10 cellular contexts compared by ENCODE assay signal in genomic region chr9:129197978-129198736, GRCh38. TPM values are rescaled to one million over a fixed set of nuclear protein-coding genes. Genes with fewer than 3 reads are reported as not detected.
A peak's percentile ranks its signal among the peaks of the same experiment; 100 is the strongest.
DNase-seq lines count a peak whose midpoint lies in the region; ATAC-seq and TF ChIP-seq lines count a peak whose summit lies in the region.
"Had no signal": no experiment of that assay in that cellular context is flagged by ENCODE, and none has a peak within 500 bp of the region (broad histone marks: within the 10 kb centered on the region; RNA-seq: fewer than 3 reads in every experiment).

No MANE protein-coding gene starts in this region.

- no peaks in the 10 kb centered on the region for H3K36me3 Mint-ChIP-seq in activated CD4-positive, alpha-beta T cell treated with anti-CD3 and anti-CD28 coated beads for 36 hours (ENCODE audit: low read depth)

- H3K9me3 ChIP-seq in HUES6 (ENCODE audit: control insufficient read depth, insufficient read depth, low read depth, low read length) (no peaks in the 10 kb centered on the region), colonic mucosa (no peaks in the 10 kb centered on the region), left lung (no peaks in the 10 kb centered on the region), stomach smooth muscle (ENCODE audit: control insufficient read depth in 2 of 2, low read length in 2 of 2) (peaks cover 0 to 4% of the 10 kb centered on the region in 2 donors)

- H3K4me1 ChIP-seq in HUES6 (ENCODE audit: control insufficient read depth, insufficient read depth, low read length) (peaks cover 7% of the 10 kb centered on the region; the same call in 1 of the 2 replicates), colonic mucosa (no peaks in the 10 kb centered on the region), left lung (peaks cover 0 to 8% of the 10 kb centered on the region in 2 donors), stomach smooth muscle (ENCODE audit: control insufficient read depth, insufficient read depth, low read length) (peaks cover 10% of the 10 kb centered on the region)
- H3K4me1 ChIP-seq: parathyroid adenoma had no signal

- ATAC-seq in left lung (peak; percentile 23), HG02571 (IDR thresholded peaks at IDR 0.05; ENCODE audit: unreplicated experiment) (no peak)
- ATAC-seq in activated CD4-positive, alpha-beta T cell treated with anti-CD3 and anti-CD28 coated beads for 36 hours = no peak

- POLR2A ChIA-PET in activated CD4-positive, alpha-beta T cell treated with anti-CD3 and anti-CD28 coated beads for 36 hours (lab: Charles Lee) = no interaction called here

- CTCF ChIA-PET in activated CD4-positive, alpha-beta T cell treated with anti-CD3 and anti-CD28 coated beads for 36 hours (lab: Charles Lee) = interaction anchor here (0.6 kb wide), 2 partner anchors 23 to 726 kb away, joined by 3 to 4 read pairs; no protein-coding TSS in a partner anchor

- H3K4me3 ChIP-seq in HUES6 (ENCODE audit: low read depth, low read length) (no peak overlapping the region; the same call in 1 of the 2 replicates), colonic mucosa (no peak overlapping the region), left lung (no peak overlapping the region), stomach smooth muscle (ENCODE audit: low read length in 2 of 2) (peak overlapping the region in 1 of 2 donors; percentile 22)

- TF ChIP-seq CTCF in colonic mucosa (IDR thresholded peaks at IDR 0.05) (no peak), left lung (IDR thresholded peaks at IDR 0.05) (no peak)

- H3K27me3 Mint-ChIP-seq in activated CD4-positive, alpha-beta T cell treated with anti-CD3 and anti-CD28 coated beads for 36 hours = peaks cover 7% of the 10 kb centered on the region

- H3K27me3 ChIP-seq in HUES6 (ENCODE audit: control insufficient read depth, insufficient read depth, low read length) (peaks cover 41% of the 10 kb centered on the region), colonic mucosa (no peaks in the 10 kb centered on the region), left lung (peaks cover 0 to 20% of the 10 kb centered on the region in 2 donors), stomach smooth muscle (ENCODE audit: control insufficient read depth in 1 of 2, insufficient read depth in 2 of 2, low read length in 2 of 2) (no peaks in the 10 kb centered on the region)

- H3K27ac Mint-ChIP-seq in activated CD4-positive, alpha-beta T cell treated with anti-CD3 and anti-CD28 coated beads for 36 hours = no peak overlapping the region

- H3K9ac ChIP-seq in HUES6 (ENCODE audit: low read length) = peak overlapping the region; percentile 44
- peak overlapping the region; percentile 38 to 43 for H3K9ac ChIP-seq in colonic mucosa (ENCODE audit: low read depth in 2 of 2, low read length in 2 of 2)
- H3K9ac ChIP-seq in stomach smooth muscle (ENCODE audit: low read length in 2 of 2) = no peak overlapping the region
- H3K9ac ChIP-seq: parathyroid adenoma had no signal

- H3K4me1 Mint-ChIP-seq in activated CD4-positive, alpha-beta T cell treated with anti-CD3 and anti-CD28 coated beads for 36 hours = peaks cover 3% of the 10 kb centered on the region

- no peak overlapping the region for H3K4me3 Mint-ChIP-seq in activated CD4-positive, alpha-beta T cell treated with anti-CD3 and anti-CD28 coated beads for 36 hours

- H3K9me3 Mint-ChIP-seq in activated CD4-positive, alpha-beta T cell treated with anti-CD3 and anti-CD28 coated beads for 36 hours (ENCODE audit: low read depth) = no peaks in the 10 kb centered on the region

- DNase-seq in colonic mucosa = peak; percentile 31
- DNase-seq in left lung = peak in 1 of 2 donors; percentile 71
- no peak for DNase-seq in SIG-M5 (lab: John Stamatoyannopoulos, UW)
- no peak for DNase-seq in NCI-H2107 treated with DMSO at 0.1 percent for 48 hours (lab: John Stamatoyannopoulos, UW; ENCODE audit: unreplicated experiment)
- no peak for DNase-seq in activated CD4-positive, alpha-beta T cell treated with anti-CD3 and anti-CD28 coated beads for 36 hours
- DNase-seq: NCI-H1436 treated with DMSO at 0.1 percent for 48 hours had no signal

- no peak overlapping the region for H3K27ac ChIP-seq in HUES6 (ENCODE audit: low read depth, low read length)
- peak overlapping the region; percentile 40 for H3K27ac ChIP-seq in colonic mucosa
- H3K27ac ChIP-seq in left lung = peak overlapping the region; percentile 49 to 76
- peak overlapping the region; percentile 49 for H3K27ac ChIP-seq in stomach smooth muscle (ENCODE audit: low read length)
- H3K27ac ChIP-seq: parathyroid adenoma had no signal

- intact Hi-C loops in colonic mucosa (cut with DNase I) (no loop called here), left lung (cut with DNase I) (no loop called here)
- intact Hi-C loops in activated CD4-positive, alpha-beta T cell treated with anti-CD3 and anti-CD28 coated beads for 36 hours (cut with DNase I, micrococcal nuclease) = no loop called here

- H3K36me3 ChIP-seq in HUES6 (ENCODE audit: control insufficient read depth, insufficient read depth, low read length) (no peaks in the 10 kb centered on the region), colonic mucosa (no peaks in the 10 kb centered on the region), left lung (no peaks in the 10 kb centered on the region), stomach smooth muscle (ENCODE audit: control insufficient read depth in 2 of 2, insufficient read depth in 2 of 2, low read length in 2 of 2) (no peaks in the 10 kb centered on the region)

RNA-seq across cellular contexts. Expression of gene IER5L, which starts 20.1 kb away (rescaled TPM):
- total RNA-seq in colonic mucosa = 1 to 10 TPM; 9.1 to 9.6 TPM
- total RNA-seq in left lung = 10 to 100 TPM; 17.9 to 21.4 TPM
- 1 to 10 TPM; 2.6 to 2.8 TPM for total RNA-seq in activated CD4-positive, alpha-beta T cell treated with anti-CD3 and anti-CD28 coated beads for 36 hours

Comparison
In these comparisons a context has a peak if more than half of its experiments do, and no peak if none do; other contexts are left out.
1. H3K9ac ChIP-seq: peak in HUES6 (single experiment) and colonic mucosa (2 of 2); none in stomach smooth muscle (0 of 2).